In genomic region chr20:59940129-59940955, GRCh38 we compare ENCODE assay signal across 7 cellular contexts.
DNase-seq lines count a peak whose midpoint lies in the region; ATAC-seq and TF ChIP-seq lines count a peak whose summit lies in the region.

TSS of gene FAM217B (plus strand) at chr20:59940389. CDS start at chr20:59943944, 3,555 bp downstream.
TSS of gene PPP1R3D (minus strand) at chr20:59940305. CDS start at chr20:59939931, 374 bp downstream.

- in situ Hi-C loops in astrocyte of the cerebellum (cut with HindIII; ENCODE audit: low sequenced_read_pairs), result no loop called here

- peak within 1 kb of the TSS; percentile 71 for H3K4me3 ChIP-seq in astrocyte of the cerebellum (ENCODE audit: low read depth, low read length)

- TF ChIP-seq POLR2A in GM18505 (IDR thresholded peaks at IDR 0.05; ENCODE audit: borderline replicate concordance, extremely low read depth, insufficient read depth, insufficient read length), result peak; percentile 87

- DNase-seq in NCI-H187 (lab: John Stamatoyannopoulos, UW) (peak; percentile 67 to 77), T-helper 22 cell (ENCODE audit: low read depth) (peak; percentile 83), astrocyte of the cerebellum (ENCODE audit: low read depth) (peak; percentile 89), hepatic stellate cell (ENCODE audit: low spot score) (peak; percentile 98), retina (peak; percentile 96)

- ATAC-seq in GM18505 (IDR thresholded peaks at IDR 0.05; ENCODE audit: unreplicated experiment) (peak; percentile 94), HG02943 (IDR thresholded peaks at IDR 0.05; ENCODE audit: low read depth, unreplicated experiment) (peak; percentile 94)

- no peak for TF ChIP-seq CTCF in astrocyte of the cerebellum (IDR thresholded peaks at IDR 0.05; ENCODE audit: low read depth, low read length, missing control alignments)

Comparison
In these comparisons a context has a peak if more than half of its experiments do, and no peak if none do; other contexts are left out.
1. Peak in every context shown above with its lines: DNase-seq, ATAC-seq and H3K4me3 ChIP-seq.